ENCODE assay signal across 30 cellular contexts in genomic region chr4:66602622-66603021, GRCh38.
"Had no signal": no experiment of that assay in that cellular context is flagged by ENCODE, and none has a peak within 500 bp of the region (broad histone marks: within the 10 kb centered on the region; RNA-seq: fewer than 3 reads in every experiment).

No MANE protein-coding gene starts in this region.

- ATAC-seq: activated CD8-positive, alpha-beta memory T cell treated with anti-CD3 and anti-CD28 coated beads, Interleukin-2, amount 10 ng/mL, durations not matched to agents 7 days and 5 days; Panc1 had no signal

- DNase-seq: activated CD4-positive, alpha-beta memory T cell treated with anti-CD3 and anti-CD28 coated beads, Interleukin-2, amount 10 ng/mL, durations not matched to agents 7 days and 5 days; activated CD4-positive, alpha-beta T cell treated with anti-CD3 and anti-CD28 coated beads for 1 hour; activated CD4-positive, alpha-beta T cell treated with anti-CD3 and anti-CD28 coated beads for 48 hours; activated CD4-positive, CD25-positive, alpha-beta regulatory T cell; activated CD8-positive, alpha-beta memory T cell treated with anti-CD3 and anti-CD28 coated beads for 24 hours; activated CD8-positive, alpha-beta memory T cell treated with anti-CD3 and anti-CD28 coated beads, Interleukin-2, amount 10 ng/mL, durations not matched to agents 7 days and 5 days; activated CD8-positive, alpha-beta memory T cell treated with anti-CD3 and anti-CD28 coated beads, Interleukin-2, amount 50 U/mL, for 48 hours; activated effector memory CD4-positive, alpha-beta T cell treated with Interleukin-2 at 50 U/mL for 16 hours; activated naive CD4-positive, alpha-beta T cell treated with anti-CD3 and anti-CD28 coated beads, Interleukin-2, amount 50 U/mL, for 16 hours; activated naive CD8-positive, alpha-beta T cell treated with anti-CD3 and anti-CD28 coated beads for 36 hours; activated T-cell treated with anti-CD3 and anti-CD28 coated beads, Interleukin-2, amount 50 U/mL, for 48 hours; amniotic stem cell; aorta; brain microvascular endothelial cell; MG63; NCI-H1048; NCI-H1105 treated with DMSO at 0.1 percent for 48 hours; NCI-H1436; NCI-H1694; NCI-H1930; NCI-H2081 treated with DMSO at 0.1 percent for 48 hours; NCI-H226; NCI-H446 treated with DMSO at 0.1 percent for 48 hours; NCI-H524; NCI-H69; SHP77; SJCRH30; T1000; WERI-Rb-1 had no signal
